10 cellular contexts compared by ENCODE assay signal in the genomic region with DNA sequence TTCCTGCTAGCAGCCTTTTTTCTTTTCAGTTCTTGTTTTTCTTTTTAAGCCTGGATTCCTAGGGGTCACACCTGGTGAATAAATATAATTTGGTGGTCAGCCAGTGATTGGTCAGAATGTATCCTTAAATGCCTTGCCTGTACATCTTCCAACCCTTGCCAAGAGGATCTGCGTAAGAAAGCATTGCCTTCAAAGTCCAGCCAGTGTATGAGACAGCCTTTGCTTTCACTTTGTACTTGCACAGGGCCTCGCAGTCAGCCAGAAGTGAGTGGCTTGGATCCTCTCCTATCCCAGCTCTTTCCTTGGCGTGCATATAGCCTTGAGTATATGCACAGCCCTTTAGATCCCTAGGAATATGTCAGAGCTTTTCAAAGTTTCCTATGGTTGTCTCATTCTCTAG. TPM values are rescaled to one million over a fixed set of nuclear protein-coding genes. Genes with fewer than 3 reads are reported as not detected.
A peak's percentile ranks its signal among the peaks of the same experiment; 100 is the strongest.
DNase-seq lines count a peak whose midpoint lies in the region; ATAC-seq and TF ChIP-seq lines count a peak whose summit lies in the region.
"Had no signal": no experiment of that assay in that cellular context is flagged by ENCODE, and none has a peak within 500 bp of the region (broad histone marks: within the 10 kb centered on the region; RNA-seq: fewer than 3 reads in every experiment).

No MANE protein-coding gene starts in this region.

- H3K4me2 ChIP-seq in OCI-LY7 (ENCODE audit: low read length) = no peak overlapping the region

- peaks cover 14% of the 10 kb centered on the region for H3K36me3 ChIP-seq in OCI-LY7 (ENCODE audit: insufficient read depth, low read length)

- DNase-seq in OCI-LY7 (ENCODE audit: low spot score) (no peak), cerebellar cortex (ENCODE audit: low spot score) (peak; percentile 5), left colon (no peak), stromal cell of bone marrow (ENCODE audit: low read depth) (peak; percentile 60)
- no peak for DNase-seq in stimulated activated naive CD4-positive, alpha-beta T cell (lab: John Stamatoyannopoulos, UW)
- DNase-seq: activated CD4-positive, alpha-beta T cell treated with anti-CD3 and anti-CD28 coated beads, Interleukin-2, amount 50 U/mL, for 1 hour; NCI-H1417 treated with DMSO at 0.1 percent for 48 hours had no signal

- no peak for TF ChIP-seq CTCF in OCI-LY7 (conservative IDR thresholded peaks at IDR 0.05; ENCODE audit: low read length)

- POLR2A ChIA-PET in OCI-LY7 (lab: Charles Lee) = no interaction called here

- CTCF ChIA-PET in OCI-LY7 (lab: Charles Lee; ENCODE audit: unreplicated experiment) = no interaction called here

- ATAC-seq in left colon = peak; percentile 91
- ATAC-seq in HG03439 (IDR thresholded peaks at IDR 0.05; ENCODE audit: unreplicated experiment) = no peak
- no peak for ATAC-seq in GM21528 (IDR thresholded peaks at IDR 0.05; ENCODE audit: low FRiP score, unreplicated experiment)

- no peaks in the 10 kb centered on the region for H4K20me1 ChIP-seq in OCI-LY7 (ENCODE audit: insufficient read depth, low read length)

- H3K9me3 ChIP-seq in OCI-LY7 (ENCODE audit: low read length) = no peaks in the 10 kb centered on the region

- H2AFZ ChIP-seq in OCI-LY7 (ENCODE audit: low read length) = no peak overlapping the region

- H3K9me2 ChIP-seq in OCI-LY7 (ENCODE audit: insufficient read depth, low read length) = no peaks in the 10 kb centered on the region

- H3K4me1 ChIP-seq in OCI-LY7 (ENCODE audit: insufficient read depth, low read length, poor library complexity, severe bottlenecking) = peaks cover 9% of the 10 kb centered on the region

- no TSS peak for BruUV-seq in OCI-LY7 (replicated peaks; lab: Mats Ljungman, UMichigan)

- H3K27ac ChIP-seq in OCI-LY7 (ENCODE audit: low read depth, low read length, poor library complexity, severe bottlenecking) = peak overlapping the region; percentile 10
- H3K27ac ChIP-seq: HL-60 had no signal

- no peak overlapping the region for H3K4me3 ChIP-seq in OCI-LY7 (ENCODE audit: low read depth, low read length, poor library complexity, severe bottlenecking)

- H3K79me2 ChIP-seq in OCI-LY7 (ENCODE audit: insufficient read depth, low read depth, low read length) = no peaks in the 10 kb centered on the region

- intact Hi-C loops in OCI-LY7 (cut with micrococcal nuclease; ENCODE audit: unreplicated experiment) (no loop called here), left colon (cut with DNase I, micrococcal nuclease) (no loop called here)

RNA-seq across cellular contexts. Expression of a gene that starts 22.2 kb away (rescaled TPM):
- 23.2 and 28.3 TPM in 2 replicates for total RNA-seq in OCI-LY7 (2014; rRNA removed; shearing (Covaris generic))
- total RNA-seq in OCI-LY7 (2022) = 26.2 and 32.9 TPM in 2 replicates
- 10 to 100 TPM in 1 of 2 donors, 1 to 10 TPM in 1; 8.9 to 12.2 TPM for total RNA-seq in left colon

RNA-seq across cellular contexts. Expression of a gene that starts 33.9 kb away (rescaled TPM):
- 22.0 and 23.5 TPM in 2 replicates for total RNA-seq in OCI-LY7 (2014; rRNA removed; shearing (Covaris generic))
- 21.7 and 24.6 TPM in 2 replicates for total RNA-seq in OCI-LY7 (2022)
- total RNA-seq in left colon = 1 to 10 TPM; 6.1 to 9.2 TPM

Comparison
In these comparisons a context has a peak if more than half of its experiments do, and no peak if none do; other contexts are left out.
1. DNase-seq: peak in cerebellar cortex (single experiment) and stromal cell of bone marrow (single experiment); none in OCI-LY7 (single experiment), left colon (0 of 2) and stimulated activated naive CD4-positive, alpha-beta T cell (0 of 6).